In genomic region chr9:18786936-18787658, GRCh38 we compare ENCODE assay signal across 14 cellular contexts.
DNase-seq lines count a peak whose midpoint lies in the region; ATAC-seq and TF ChIP-seq lines count a peak whose summit lies in the region.
"Had no signal": no experiment of that assay in that cellular context is flagged by ENCODE, and none has a peak within 500 bp of the region (broad histone marks: within the 10 kb centered on the region; RNA-seq: fewer than 3 reads in every experiment).

No MANE protein-coding gene starts in this region.

- no peak overlapping the region for H3K4me3 Mint-ChIP-seq in chondrocyte (ENCODE audit: unreplicated experiment)
- H3K4me3 Mint-ChIP-seq: activated naive CD4-positive, alpha-beta T cell treated with anti-CD3 and anti-CD28 coated beads, Interleukin-2, amount 50 U/mL, for 24 hours had no signal

- H3K27ac Mint-ChIP-seq in chondrocyte (ENCODE audit: unreplicated experiment), result peak overlapping the region; percentile 64
- H3K27ac Mint-ChIP-seq: activated naive CD4-positive, alpha-beta T cell treated with anti-CD3 and anti-CD28 coated beads, Interleukin-2, amount 50 U/mL, for 24 hours had no signal

- H3K4me3 ChIP-seq in right atrium auricular region, result no peak overlapping the region

- no peaks in the 10 kb centered on the region for H3K36me3 Mint-ChIP-seq in chondrocyte (ENCODE audit: low read depth)
- H3K36me3 Mint-ChIP-seq: activated naive CD4-positive, alpha-beta T cell treated with anti-CD3 and anti-CD28 coated beads, Interleukin-2, amount 50 U/mL, for 24 hours had no signal

- peaks cover 25% of the 10 kb centered on the region for H3K4me1 Mint-ChIP-seq in chondrocyte (ENCODE audit: low read depth)
- H3K4me1 Mint-ChIP-seq: activated naive CD4-positive, alpha-beta T cell treated with anti-CD3 and anti-CD28 coated beads, Interleukin-2, amount 50 U/mL, for 24 hours had no signal

- H3K9me3 ChIP-seq in right atrium auricular region, result no peaks in the 10 kb centered on the region

- no peak for TF ChIP-seq CTCF in chondrocyte (IDR thresholded peaks at IDR 0.05)
- TF ChIP-seq CTCF in right atrium auricular region (IDR thresholded peaks at IDR 0.05), result no peak

- intact Hi-C loops in sciatic nerve (cut with DNase I), result no loop called here

- H3K27me3 Mint-ChIP-seq in chondrocyte (ENCODE audit: low read depth), result peaks cover 3% of the 10 kb centered on the region
- H3K27me3 Mint-ChIP-seq: activated naive CD4-positive, alpha-beta T cell treated with anti-CD3 and anti-CD28 coated beads, Interleukin-2, amount 50 U/mL, for 24 hours had no signal

- no peaks in the 10 kb centered on the region for H3K9me3 Mint-ChIP-seq in chondrocyte (ENCODE audit: low read depth)
- H3K9me3 Mint-ChIP-seq: activated naive CD4-positive, alpha-beta T cell treated with anti-CD3 and anti-CD28 coated beads, Interleukin-2, amount 50 U/mL, for 24 hours had no signal

- ATAC-seq in sciatic nerve (peak; percentile 38), GM21390 (IDR thresholded peaks at IDR 0.05; ENCODE audit: unreplicated experiment) (no peak), HG02571 (IDR thresholded peaks at IDR 0.05; ENCODE audit: unreplicated experiment) (no peak), GM18858 (IDR thresholded peaks at IDR 0.05; ENCODE audit: unreplicated experiment) (no peak)

- peaks cover 0 to 22% of the 10 kb centered on the region in 2 donors for H3K4me1 ChIP-seq in right atrium auricular region

- peak overlapping the region; percentile 60 to 67 for H3K27ac ChIP-seq in right atrium auricular region

- H3K36me3 ChIP-seq in right atrium auricular region, result no peaks in the 10 kb centered on the region

- DNase-seq in GM04503 (ENCODE audit: low read depth) (peak; percentile 35), chondrocyte (ENCODE audit: low spot score) (no peak), right atrium auricular region (ENCODE audit: low spot score) (no peak), sciatic nerve (ENCODE audit: low spot score) (no peak), HuH-7 (ENCODE audit: low spot score) (no peak)
- DNase-seq: DMS79, hypothalamus, mammary epithelial cell, NCI-H2081, occipital lobe had no signal

- no peaks in the 10 kb centered on the region for H3K27me3 ChIP-seq in right atrium auricular region
